ENCODE assay signal across 27 cellular contexts in genomic region chr20:39347626-39348025, GRCh38.
"Had no signal": no experiment of that assay in that cellular context is flagged by ENCODE, and none has a peak within 500 bp of the region (broad histone marks: within the 10 kb centered on the region; RNA-seq: fewer than 3 reads in every experiment).

No MANE protein-coding gene starts in this region.

- ATAC-seq: naive thymus-derived CD4-positive, alpha-beta T cell; pancreas; psoas muscle; right cardiac atrium; right lobe of liver; stimulated activated effector memory CD8-positive, alpha-beta T cell treated with anti-CD3 and anti-CD28 coated beads, Interleukin-12 subunit alpha, Interleukin-12 subunit beta, amount 100 ng/mL, for 72 hours; stimulated activated naive B cell treated with anti-CD40 and anti-IgM and Interleukin-4, amounts not matched to agents 10 μg/mL and 1 μg/mL and 100 μg/mL, for 72 hours had no signal

- H3K4me3 ChIP-seq: neural progenitor cell, pancreas, psoas muscle, right lobe of liver, sigmoid colon, stomach, thoracic aorta, thyroid gland, tibial nerve, upper lobe of left lung, vagina had no signal

- H3K4me2 ChIP-seq: neural progenitor cell had no signal

- H3K27ac Mint-ChIP-seq: naive thymus-derived CD4-positive, alpha-beta T cell; nephron; neural progenitor cell; stimulated activated effector memory CD8-positive, alpha-beta T cell treated with anti-CD3 and anti-CD28 coated beads, Interleukin-12 subunit alpha, Interleukin-12 subunit beta, amount 100 ng/mL, for 72 hours; stimulated activated naive B cell treated with anti-CD40 and anti-IgM and Interleukin-4, amounts not matched to agents 10 μg/mL and 1 μg/mL and 100 μg/mL, for 72 hours; stimulated activated naive CD8-positive, alpha-beta T cell treated with anti-CD3 and anti-CD28 coated beads, Interleukin-15, Interleukin-2, amounts not matched to agents 100 ng/mL and 50 ng/mL, for 24 hours had no signal

- H3K36me3 Mint-ChIP-seq: naive thymus-derived CD4-positive, alpha-beta T cell; neural progenitor cell; stimulated activated effector memory CD8-positive, alpha-beta T cell treated with anti-CD3 and anti-CD28 coated beads, Interleukin-12 subunit alpha, Interleukin-12 subunit beta, amount 100 ng/mL, for 72 hours had no signal

- H3K4me3 Mint-ChIP-seq: naive thymus-derived CD4-positive, alpha-beta T cell; nephron; neural progenitor cell; stimulated activated effector memory CD8-positive, alpha-beta T cell treated with anti-CD3 and anti-CD28 coated beads, Interleukin-12 subunit alpha, Interleukin-12 subunit beta, amount 100 ng/mL, for 72 hours; stimulated activated naive B cell treated with anti-CD40 and anti-IgM and Interleukin-4, amounts not matched to agents 10 μg/mL and 1 μg/mL and 100 μg/mL, for 72 hours; stimulated activated naive CD8-positive, alpha-beta T cell treated with anti-CD3 and anti-CD28 coated beads, Interleukin-15, Interleukin-2, amounts not matched to agents 100 ng/mL and 50 ng/mL, for 24 hours had no signal

- DNase-seq: naive thymus-derived CD4-positive, alpha-beta T cell; nucleus accumbens; pancreas; psoas muscle; right lobe of liver; sigmoid colon; small intestine; stimulated activated CD4-positive, alpha-beta T cell treated with anti-CD3 and anti-CD28 coated beads, Interleukin-15, amount 100 ng/mL, for 24 hours; stimulated activated CD4-positive, alpha-beta T cell treated with anti-CD3 and anti-CD28 coated beads, Interleukin-2, amount 100 ng/mL, for 24 hours; stimulated activated CD4-positive, alpha-beta T cell treated with anti-CD3 and anti-CD28 coated beads, Interleukin-2, amount 100 ng/mL, for 48 hours; stimulated activated CD4-positive, alpha-beta T cell treated with anti-CD3 and anti-CD28 coated beads, Interleukin-4, amount 100 ng/mL, for 24 hours; stimulated activated naive B cell treated with anti-CD40 and anti-IgM and Interleukin-4, amounts not matched to agents 10 μg/mL and 1 μg/mL and 100 μg/mL, for 72 hours; stimulated activated naive CD4-positive, alpha-beta T cell treated with Interleukin-2 at 50 U/mL for 16 hours; stomach; thyroid gland; trophoblast cell; upper lobe of left lung had no signal

- H3K9ac ChIP-seq: neural progenitor cell had no signal

- H2AFZ ChIP-seq: neural progenitor cell had no signal

- H3K27me3 ChIP-seq: neural progenitor cell, neutrophil, right lobe of liver, sigmoid colon, stomach, thyroid gland, tibial nerve, upper lobe of left lung, vagina had no signal

- H3K4me1 ChIP-seq: neural progenitor cell, pancreas, psoas muscle, right lobe of liver, sigmoid colon, stomach, thyroid gland, tibial nerve, upper lobe of left lung, vagina had no signal

- FAIRE-seq: pancreas, small intestine, urothelium cell line had no signal

- H3K9me3 ChIP-seq: neutrophil, pancreas, right lobe of liver, thyroid gland, vagina had no signal

- H3K36me3 ChIP-seq: neutrophil, pancreas, right lobe of liver, sigmoid colon, stomach, thoracic aorta, thyroid gland, tibial nerve, upper lobe of left lung, vagina had no signal

- H3K4me1 Mint-ChIP-seq: naive thymus-derived CD4-positive, alpha-beta T cell; nephron; neural progenitor cell; stimulated activated effector memory CD8-positive, alpha-beta T cell treated with anti-CD3 and anti-CD28 coated beads, Interleukin-12 subunit alpha, Interleukin-12 subunit beta, amount 100 ng/mL, for 72 hours had no signal

- H3K27ac ChIP-seq: neural progenitor cell, neutrophil, pancreas, psoas muscle, right lobe of liver, sigmoid colon, stomach, thoracic aorta, thyroid gland, tibial nerve, upper lobe of left lung, vagina had no signal
